Comparison of ENCODE assay signal across 13 cellular contexts in the genomic region with DNA sequence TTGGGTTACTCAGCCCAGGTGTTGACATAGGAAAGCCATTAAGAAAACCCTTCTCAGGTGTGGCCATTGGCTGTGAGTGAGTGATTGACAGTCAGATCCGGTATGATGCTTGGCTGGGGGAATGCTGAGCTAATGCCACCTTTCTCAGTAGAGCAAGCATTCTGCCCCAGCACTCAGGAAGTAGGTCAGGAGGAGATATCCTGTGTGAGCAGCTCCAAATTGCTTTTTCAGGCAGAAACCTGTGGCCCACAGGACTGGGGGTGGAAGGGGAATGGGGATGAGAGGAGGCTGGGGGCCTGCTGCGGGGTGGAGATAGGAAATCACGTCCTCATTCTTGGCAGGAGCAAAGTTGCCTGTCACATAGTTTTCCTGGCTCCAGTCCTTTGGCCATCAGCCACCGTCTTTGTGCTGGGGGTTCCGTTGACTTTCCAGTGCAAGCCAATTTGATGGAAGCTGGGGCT. TPM values are rescaled to one million over a fixed set of nuclear protein-coding genes. Genes with fewer than 3 reads are reported as not detected.
DNase-seq lines count a peak whose midpoint lies in the region; ATAC-seq, FAIRE-seq and TF ChIP-seq lines count a peak whose summit lies in the region.
"Had no signal": no experiment of that assay in that cellular context is flagged by ENCODE, and none has a peak within 500 bp of the region (broad histone marks: within the 10 kb centered on the region; RNA-seq: fewer than 3 reads in every experiment).

No MANE protein-coding gene starts in this region.

- no peak overlapping the region for H3K27ac Mint-ChIP-seq in T-cell

- POLR2A ChIA-PET in T-cell (lab: Charles Lee) = no interaction called here

- in situ Hi-C loops in brain microvascular endothelial cell (cut with HindIII; ENCODE audit: low pct_ligation_motif_present, low sequenced_read_pairs) = no loop called here

- peaks cover 24 to 35% (median 33%) of the 10 kb centered on the region in 3 donors for H3K4me1 Mint-ChIP-seq in T-cell

- H3K9me3 ChIP-seq in neutrophil = no peaks in the 10 kb centered on the region

- H3K4me3 ChIP-seq in neutrophil (ENCODE audit: low read depth in 1 of 2, low read length in 1 of 2) (no peak overlapping the region), brain microvascular endothelial cell (ENCODE audit: low read depth, low read length) (no peak overlapping the region)

- no peaks in the 10 kb centered on the region for H3K36me3 Mint-ChIP-seq in T-cell

- H3K36me3 ChIP-seq in neutrophil (no peaks in the 10 kb centered on the region), brain microvascular endothelial cell (replicated peaks) (no peaks in the 10 kb centered on the region)

- H3K27me3 ChIP-seq in neutrophil (no peaks in the 10 kb centered on the region), brain microvascular endothelial cell (replicated peaks) (no peaks in the 10 kb centered on the region)

- CTCF ChIA-PET in T-cell (lab: Charles Lee) = interaction anchor here (0.7 to 1.0 kb wide), 3 partner anchors 144 to 207 kb away, joined by 3 to 5 read pairs (median 3); no protein-coding TSS in a partner anchor

- intact Hi-C loops in Right ventricle myocardium inferior (cut with DNase I) = loop anchor here (2.0 kb wide), 1 partner anchor 17 kb away; no protein-coding TSS in a partner anchor

- no peaks in the 10 kb centered on the region for H3K9me3 Mint-ChIP-seq in T-cell

- no peak for TF ChIP-seq CTCF in neutrophil (IDR thresholded peaks at IDR 0.05)
- TF ChIP-seq CTCF in brain microvascular endothelial cell (IDR thresholded peaks at IDR 0.05; ENCODE audit: low read depth, low read length, missing control alignments) = no peak

- peak; percentile 47 for FAIRE-seq in GM12891 (lab: Jason Lieb, UNC)
- FAIRE-seq: D721Med, HTR-8/SVneo had no signal

- no peak for TF ChIP-seq POLR2A in GM12891 (IDR thresholded peaks at IDR 0.05; ENCODE audit: low read depth, low read length)

- DNase-seq in GM12891 (ENCODE audit: insufficient read length, low spot score) = no peak
- no peak for DNase-seq in T-cell
- DNase-seq in Right ventricle myocardium inferior (ENCODE audit: missing footprints) = no peak
- no peak for DNase-seq in brain microvascular endothelial cell
- DNase-seq in occipital lobe (lab: John Stamatoyannopoulos, UW) = no peak
- DNase-seq: activated T-cell treated with anti-CD3 and anti-CD28 coated beads, Interleukin-2, amount 50 U/mL, for 48 hours; effector CD4-positive, alpha-beta T cell; stimulated activated naive CD8-positive, alpha-beta T cell treated with anti-CD3 and anti-CD28 coated beads, Interleukin-15, Interleukin-2, amounts not matched to agents 100 U/mL and 50 U/mL, for 24 hours had no signal

- peak; percentile 34 to 70 (median 44) for ATAC-seq in T-cell (replicated peaks in 1 of 4)
- ATAC-seq in Right ventricle myocardium inferior = peak; percentile 45
- ATAC-seq in HG02870 (IDR thresholded peaks at IDR 0.05; ENCODE audit: unreplicated experiment) = no peak
- no peak for ATAC-seq in HG03571 (IDR thresholded peaks at IDR 0.05; ENCODE audit: unreplicated experiment)
- ATAC-seq: stimulated activated naive CD8-positive, alpha-beta T cell treated with anti-CD3 and anti-CD28 coated beads, Interleukin-15, Interleukin-2, amounts not matched to agents 100 U/mL and 50 U/mL, for 24 hours had no signal

- peaks cover 64 to 66% of the 10 kb centered on the region in 2 experiments for H3K4me1 ChIP-seq in neutrophil (ENCODE audit: control insufficient read depth in 1 of 2, insufficient read depth in 1 of 2, low read depth in 1 of 2, low read length in 1 of 2)

- H3K4me3 Mint-ChIP-seq in T-cell = no peak overlapping the region

- H3K27ac ChIP-seq in neutrophil (peak overlapping the region; percentile 95), brain microvascular endothelial cell (no peak overlapping the region)

- H3K27me3 Mint-ChIP-seq in T-cell = no peaks in the 10 kb centered on the region

TF ChIP-seq in GM12891, 5 proteins besides CTCF, POLR2A, EP300 and RAD21:
- TF ChIP-seq PAX5 (IDR thresholded peaks at IDR 0.05; ENCODE audit: insufficient read depth, low read length, severe bottlenecking) = no peak
- TF ChIP-seq TAF1 (IDR thresholded peaks at IDR 0.05; ENCODE audit: low read depth, low read length) = no peak
- no peak for TF ChIP-seq SPI1 (IDR thresholded peaks at IDR 0.05; ENCODE audit: low read depth, low read length)
- no peak for TF ChIP-seq POU2F2 (IDR thresholded peaks at IDR 0.05; ENCODE audit: low read depth, low read length)
- TF ChIP-seq POLR2AphosphoS5 (IDR thresholded peaks at IDR 0.05; ENCODE audit: low read depth, low read length) = no peak

RNA-seq across cellular contexts. Expression of gene NINJ2, which starts 55.7 kb away (rescaled TPM):
- 15.5 TPM for polyA plus RNA-seq in GM12891 (2012; ENCODE audit: low read depth, missing spikeins)
- 1 to 10 TPM; 1.7 to 8.7 (median 2.5) TPM for total RNA-seq in T-cell
- total RNA-seq in Right ventricle myocardium inferior = 8.6 TPM
- 0.31 TPM for total RNA-seq in occipital lobe

Comparison
In these comparisons a context has a peak if more than half of its experiments do, and no peak if none do; other contexts are left out.
1. ATAC-seq: peak in T-cell (4 of 4) and Right ventricle myocardium inferior (single experiment); none in HG02870 (single experiment) and HG03571 (single experiment).